In the genomic region with DNA sequence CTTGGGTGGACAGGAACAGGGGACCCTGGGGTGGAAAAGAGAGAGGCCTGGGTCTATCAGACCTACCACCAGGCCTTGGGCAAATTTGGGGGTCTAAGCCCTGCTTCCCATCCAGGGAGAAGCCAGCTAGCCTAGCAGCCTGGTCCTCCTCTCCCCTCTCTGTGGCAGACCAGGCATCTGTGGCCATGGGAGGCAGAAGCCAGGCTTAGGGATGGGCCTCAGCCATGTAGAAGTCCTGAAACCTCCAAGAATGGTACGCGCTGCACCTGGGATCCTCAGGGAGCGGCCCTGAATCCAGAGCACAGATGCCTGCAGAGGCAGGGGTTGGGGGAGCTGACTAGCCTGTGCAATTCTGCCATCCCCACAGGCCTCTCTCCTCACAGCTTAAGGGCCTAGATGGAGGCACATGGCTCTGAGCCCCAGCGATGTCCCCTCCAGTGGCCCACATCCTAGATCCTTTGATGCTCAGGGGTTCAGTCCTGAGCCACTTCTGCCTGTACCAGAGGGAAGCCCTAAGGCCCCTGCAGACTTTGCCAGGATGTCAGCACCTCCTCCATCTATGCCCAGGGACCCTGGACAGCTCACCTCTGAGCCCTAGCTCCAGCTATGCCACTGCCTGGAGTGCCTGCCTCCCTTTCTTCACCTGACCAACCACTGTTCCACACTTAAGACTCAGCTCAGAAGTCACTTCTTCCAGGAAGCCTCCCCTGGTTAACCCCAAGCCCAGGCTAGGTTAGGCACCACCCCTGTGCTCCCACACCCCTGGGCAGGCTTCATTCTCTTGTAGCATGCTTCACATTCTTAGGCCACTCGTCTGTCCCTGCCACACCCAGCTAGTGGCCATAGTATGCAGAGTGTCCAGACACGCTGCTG, we compare ENCODE assay signal across 14 cellular contexts. TPM values are rescaled to one million over a fixed set of nuclear protein-coding genes. Genes with fewer than 3 reads are reported as not detected.
DNase-seq lines count a peak whose midpoint lies in the region; ATAC-seq lines count a peak whose summit lies in the region.
"Had no signal": no experiment of that assay in that cellular context is flagged by ENCODE, and none has a peak within 500 bp of the region (broad histone marks: within the 10 kb centered on the region; RNA-seq: fewer than 3 reads in every experiment).

No MANE protein-coding gene starts in this region.

- peak; percentile 86 for ATAC-seq in esophagus mucosa
- ATAC-seq in sciatic nerve = no peak
- ATAC-seq in HG02588 (IDR thresholded peaks at IDR 0.05; ENCODE audit: unreplicated experiment) = no peak
- ATAC-seq in activated T-cell treated with anti-CD3 and anti-CD28 coated beads, Interleukin-2, amount 50 U/mL, for 4 hours = no peak
- ATAC-seq: gastroesophageal sphincter had no signal

- H3K4me3 Mint-ChIP-seq in T-helper 2 cell treated with Interferon-gamma antibody and Interleukin-4, amounts not matched to agents 5 μg/mL and 100 μg/mL, for 36 hours = no peak overlapping the region
- no peak overlapping the region for H3K4me3 Mint-ChIP-seq in activated T-cell treated with anti-CD3 and anti-CD28 coated beads, Interleukin-2, amount 50 U/mL, for 4 hours
- H3K4me3 Mint-ChIP-seq: dendritic cell treated with granulocyte-macrophage colony-stimulating factor and Interleukin-4, amounts not matched to agents 40 ng/mL and 50 ng/mL, for 4 days had no signal

- no peak overlapping the region for H3K27ac Mint-ChIP-seq in T-helper 2 cell treated with Interferon-gamma antibody and Interleukin-4, amounts not matched to agents 5 μg/mL and 100 μg/mL, for 36 hours
- H3K27ac Mint-ChIP-seq: dendritic cell treated with granulocyte-macrophage colony-stimulating factor and Interleukin-4, amounts not matched to agents 40 ng/mL and 50 ng/mL, for 4 days had no signal

- H3K9me3 Mint-ChIP-seq in T-helper 2 cell treated with Interferon-gamma antibody and Interleukin-4, amounts not matched to agents 5 μg/mL and 100 μg/mL, for 36 hours = no peaks in the 10 kb centered on the region
- H3K9me3 Mint-ChIP-seq in activated T-cell treated with anti-CD3 and anti-CD28 coated beads, Interleukin-2, amount 50 U/mL, for 4 hours = no peaks in the 10 kb centered on the region
- H3K9me3 Mint-ChIP-seq: dendritic cell treated with granulocyte-macrophage colony-stimulating factor and Interleukin-4, amounts not matched to agents 40 ng/mL and 50 ng/mL, for 4 days had no signal

- H3K27me3 Mint-ChIP-seq in T-helper 2 cell treated with Interferon-gamma antibody and Interleukin-4, amounts not matched to agents 5 μg/mL and 100 μg/mL, for 36 hours (ENCODE audit: low read depth) = no peaks in the 10 kb centered on the region
- peaks cover 11% of the 10 kb centered on the region for H3K27me3 Mint-ChIP-seq in activated T-cell treated with anti-CD3 and anti-CD28 coated beads, Interleukin-2, amount 50 U/mL, for 4 hours (ENCODE audit: low read depth)

- no peaks in the 10 kb centered on the region for H3K4me1 Mint-ChIP-seq in T-helper 2 cell treated with Interferon-gamma antibody and Interleukin-4, amounts not matched to agents 5 μg/mL and 100 μg/mL, for 36 hours (ENCODE audit: low read depth)
- no peaks in the 10 kb centered on the region for H3K4me1 Mint-ChIP-seq in activated T-cell treated with anti-CD3 and anti-CD28 coated beads, Interleukin-2, amount 50 U/mL, for 4 hours (ENCODE audit: low read depth)

- H3K36me3 Mint-ChIP-seq in T-helper 2 cell treated with Interferon-gamma antibody and Interleukin-4, amounts not matched to agents 5 μg/mL and 100 μg/mL, for 36 hours (ENCODE audit: low read depth) = no peaks in the 10 kb centered on the region
- H3K36me3 Mint-ChIP-seq in activated T-cell treated with anti-CD3 and anti-CD28 coated beads, Interleukin-2, amount 50 U/mL, for 4 hours (ENCODE audit: insufficient read depth) = no peaks in the 10 kb centered on the region

- peak; percentile 49 for DNase-seq in ELF-1 (ENCODE audit: low read depth, low spot score)
- peak; percentile 13 for DNase-seq in NCI-H226
- DNase-seq in sciatic nerve (ENCODE audit: low spot score) = peak; percentile 25
- DNase-seq in T-helper 2 cell treated with Interferon-gamma antibody and Interleukin-4, amounts not matched to agents 5 μg/mL and 100 μg/mL, for 36 hours (ENCODE audit: low spot score) = no peak
- no peak for DNase-seq in activated T-cell treated with anti-CD3 and anti-CD28 coated beads, Interleukin-2, amount 50 U/mL, for 4 hours
- DNase-seq: DMS 273 treated with DMSO at 0.1 percent for 48 hours; NCI-H2029 treated with DMSO at 0.1 percent for 48 hours; stimulated activated CD4-positive, alpha-beta T cell treated with anti-CD3 and anti-CD28 coated beads, Interleukin-4, amount 100 ng/mL, for 1 hour; stomach; T-helper 9 cell had no signal

- intact Hi-C loops in sciatic nerve (cut with DNase I) = no loop called here

RNA-seq across cellular contexts. Expression of a gene that starts 21.1 kb away (rescaled TPM):
- total RNA-seq in esophagus mucosa = 0.68 TPM
- 15.4 TPM for total RNA-seq in sciatic nerve
- not detected for total RNA-seq in activated T-cell treated with anti-CD3 and anti-CD28 coated beads, Interleukin-2, amount 50 U/mL, for 4 hours

Comparison
In these comparisons a context has a peak if more than half of its experiments do, and no peak if none do; other contexts are left out.
1. DNase-seq: peak in ELF-1 (single experiment), NCI-H226 (single experiment) and sciatic nerve (single experiment); none in T-helper 2 cell treated with Interferon-gamma antibody and Interleukin-4, amounts not matched to agents 5 μg/mL and 100 μg/mL, for 36 hours (single experiment) and activated T-cell treated with anti-CD3 and anti-CD28 coated beads, Interleukin-2, amount 50 U/mL, for 4 hours (single experiment).